In genomic region chr17:50931003-50931878, GRCh38 we compare ENCODE assay signal across 8 cellular contexts.
DNase-seq lines count a peak whose midpoint lies in the region; ATAC-seq and TF ChIP-seq lines count a peak whose summit lies in the region.

No MANE protein-coding gene starts in this region.

- in situ Hi-C loops in astrocyte of the spinal cord (cut with HindIII; ENCODE audit: low sequenced_read_pairs), result no loop called here

- intact Hi-C loops in right cardiac atrium (cut with DNase I), result loop anchor here in 1 of 4 donors (5.0 kb wide), 1 partner anchor 64 kb away; the partner anchor contains the start of gene TOB1

- WGBS in right cardiac atrium, result under 1% methylated on average over 68 of the region's 68 CpGs

- peak; percentile 54 for ATAC-seq in GM21526 (IDR thresholded peaks at IDR 0.05; ENCODE audit: low FRiP score, unreplicated experiment)
- ATAC-seq in right cardiac atrium, result peak; percentile 95 to 96

- no peaks in the 10 kb centered on the region for H3K27me3 ChIP-seq in BE2C
- no peaks in the 10 kb centered on the region for H3K27me3 ChIP-seq in right cardiac atrium (ENCODE audit: control insufficient read depth, insufficient read depth)

- TF ChIP-seq CTCF in BE2C (IDR thresholded peaks at IDR 0.05; ENCODE audit: low read depth, low read length), result no peak
- TF ChIP-seq CTCF in astrocyte of the spinal cord (IDR thresholded peaks at IDR 0.05; ENCODE audit: low read depth, low read length), result no peak

- H3K36me3 ChIP-seq in BE2C, result no peaks in the 10 kb centered on the region

- peak overlapping the region; percentile 44 for H3K4me3 ChIP-seq in BE2C (ENCODE audit: low read depth, low read length)
- peak overlapping the region; percentile 25 for H3K4me3 ChIP-seq in astrocyte of the spinal cord (ENCODE audit: low read depth, low read length)
- H3K4me3 ChIP-seq in right cardiac atrium (ENCODE audit: low read length), result peak overlapping the region; percentile 38

- H3K9me3 ChIP-seq in BE2C (no peaks in the 10 kb centered on the region), right cardiac atrium (ENCODE audit: control insufficient read depth, low read length) (no peaks in the 10 kb centered on the region)

- H3K27ac ChIP-seq in right cardiac atrium (ENCODE audit: low read length), result peak overlapping the region; percentile 96

- H3K4me1 ChIP-seq in BE2C (peaks cover 33% of the 10 kb centered on the region), right cardiac atrium (ENCODE audit: control insufficient read depth, insufficient read depth, low read length) (peaks cover 3% of the 10 kb centered on the region)

- DNase-seq in BE2C, result peak; percentile 93
- peak; percentile 53 for DNase-seq in NCI-H1417 treated with DMSO at 0.1 percent for 48 hours (lab: John Stamatoyannopoulos, UW)
- DNase-seq in SW480 (ENCODE audit: low spot score), result peak; percentile 68
- peak; percentile 86 for DNase-seq in astrocyte of the spinal cord (ENCODE audit: low read depth, low spot score)
- peak; percentile 90 to 96 (median 95) for DNase-seq in right cardiac atrium
- DNase-seq in pons (ENCODE audit: low spot score), result peak; percentile 94
- no peak for DNase-seq in GDM1 (lab: John Stamatoyannopoulos, UW)
